In the genomic region with DNA sequence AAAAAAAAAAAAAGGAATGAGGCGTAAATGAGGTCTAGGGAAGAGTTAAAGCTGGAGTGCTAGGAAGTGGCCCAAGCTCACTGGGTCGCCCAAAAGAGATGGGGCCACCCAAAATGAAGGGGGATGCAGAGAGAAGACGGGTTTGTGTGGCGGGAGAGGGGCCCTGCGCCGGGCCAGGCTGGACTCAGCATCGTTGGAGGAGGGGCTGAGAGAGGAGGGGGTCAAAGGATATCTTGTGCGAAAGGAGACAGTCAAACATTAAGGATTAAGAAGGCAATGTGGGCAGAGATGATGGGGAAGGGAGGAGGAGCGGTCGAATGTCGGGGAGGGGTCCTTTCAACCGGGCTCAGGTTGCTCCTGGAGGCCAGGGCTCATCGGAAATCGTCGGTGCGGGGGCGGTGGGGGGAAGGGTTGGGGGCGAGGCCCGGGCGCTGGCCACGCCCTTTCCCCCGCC, we compare ENCODE assay signal across 8 cellular contexts. TPM values are rescaled to one million over a fixed set of nuclear protein-coding genes. Genes with fewer than 3 reads are reported as not detected.
DNase-seq lines count a peak whose midpoint lies in the region; ATAC-seq and TF ChIP-seq lines count a peak whose summit lies in the region.

No MANE protein-coding gene starts in this region.

- H3K27ac Mint-ChIP-seq in activated CD4-positive, alpha-beta T cell treated with anti-CD3 and anti-CD28 coated beads, Interleukin-2, amount 10 ng/mL, durations not matched to agents 24 days and 14 days, result peak overlapping the region; percentile 96
- peak overlapping the region; percentile 90 for H3K27ac Mint-ChIP-seq in activated naive CD8-positive, alpha-beta T cell treated with anti-CD3 and anti-CD28 coated beads, Interleukin-2, amount 10 ng/mL, durations not matched to agents 7 days and 5 days

- POLR2A ChIA-PET in activated naive CD8-positive, alpha-beta T cell treated with anti-CD3 and anti-CD28 coated beads, Interleukin-2, amount 10 ng/mL, durations not matched to agents 7 days and 5 days (lab: Charles Lee), result interaction anchor here (0.5 to 2.7 kb wide), 6 partner anchors 20 to 504 kb away, joined by 3 to 10 read pairs (median 3); a partner anchor contains a TSS

- peaks cover 30% of the 10 kb centered on the region for H3K4me1 Mint-ChIP-seq in activated CD4-positive, alpha-beta T cell treated with anti-CD3 and anti-CD28 coated beads, Interleukin-2, amount 10 ng/mL, durations not matched to agents 24 days and 14 days
- peaks cover 23% of the 10 kb centered on the region for H3K4me1 Mint-ChIP-seq in activated naive CD8-positive, alpha-beta T cell treated with anti-CD3 and anti-CD28 coated beads, Interleukin-2, amount 10 ng/mL, durations not matched to agents 7 days and 5 days

- H3K4me3 ChIP-seq in kidney epithelial cell (ENCODE audit: low read depth, low read length) (peak overlapping the region; percentile 49), thymus (ENCODE audit: low read length) (peak overlapping the region; percentile 83), mucosa of descending colon (no peak overlapping the region)

- peak overlapping the region; percentile 61 for H3K27ac ChIP-seq in thymus (ENCODE audit: low read depth)

- DNase-seq in activated CD4-positive, alpha-beta T cell treated with anti-CD3 and anti-CD28 coated beads, Interleukin-2, amount 10 ng/mL, durations not matched to agents 24 days and 14 days, result no peak
- no peak for DNase-seq in activated CD4-positive, alpha-beta T cell treated with anti-CD3 and anti-CD28 coated beads for 1 hour
- DNase-seq in activated naive CD8-positive, alpha-beta T cell treated with anti-CD3 and anti-CD28 coated beads, Interleukin-2, amount 10 ng/mL, durations not matched to agents 7 days and 5 days, result no peak
- DNase-seq in kidney epithelial cell (ENCODE audit: low read depth) (no peak), HuH-7 (ENCODE audit: low spot score) (no peak), glomerular visceral epithelial cell (ENCODE audit: extremely low spot score) (no peak), mucosa of descending colon (no peak)

- TF ChIP-seq CTCF in kidney epithelial cell (IDR thresholded peaks at IDR 0.05; ENCODE audit: insufficient read depth, low read length, poor library complexity, severe bottlenecking), result no peak
- no peak for TF ChIP-seq CTCF in mucosa of descending colon (IDR thresholded peaks at IDR 0.05)

- H3K9me3 ChIP-seq in thymus (ENCODE audit: control insufficient read depth) (no peaks in the 10 kb centered on the region), mucosa of descending colon (no peaks in the 10 kb centered on the region)

- no peaks in the 10 kb centered on the region for H3K9me3 Mint-ChIP-seq in activated CD4-positive, alpha-beta T cell treated with anti-CD3 and anti-CD28 coated beads, Interleukin-2, amount 10 ng/mL, durations not matched to agents 24 days and 14 days
- no peaks in the 10 kb centered on the region for H3K9me3 Mint-ChIP-seq in activated naive CD8-positive, alpha-beta T cell treated with anti-CD3 and anti-CD28 coated beads, Interleukin-2, amount 10 ng/mL, durations not matched to agents 7 days and 5 days

- WGBS in thymus, result 9% methylated on average over 22 of the region's 22 CpGs

- intact Hi-C loops in activated CD4-positive, alpha-beta T cell treated with anti-CD3 and anti-CD28 coated beads, Interleukin-2, amount 10 ng/mL, durations not matched to agents 24 days and 14 days (cut with micrococcal nuclease), result loop anchor here (5.0 to 10.0 kb wide), 2 partner anchors 92 to 306 kb away; a partner anchor contains a TSS
- intact Hi-C loops in mucosa of descending colon (cut with DNase I, micrococcal nuclease), result no loop called here

- peak overlapping the region; percentile 88 for H3K4me3 Mint-ChIP-seq in activated CD4-positive, alpha-beta T cell treated with anti-CD3 and anti-CD28 coated beads, Interleukin-2, amount 10 ng/mL, durations not matched to agents 24 days and 14 days
- H3K4me3 Mint-ChIP-seq in activated naive CD8-positive, alpha-beta T cell treated with anti-CD3 and anti-CD28 coated beads, Interleukin-2, amount 10 ng/mL, durations not matched to agents 7 days and 5 days, result peak overlapping the region; percentile 83

- H3K36me3 ChIP-seq in kidney epithelial cell (ENCODE audit: control insufficient read depth, insufficient read depth, low read length), result no peaks in the 10 kb centered on the region
- H3K36me3 ChIP-seq in thymus (ENCODE audit: control insufficient read depth, insufficient read depth), result no peaks in the 10 kb centered on the region
- peaks cover 3% of the 10 kb centered on the region for H3K36me3 ChIP-seq in mucosa of descending colon (ENCODE audit: low read depth)

- H3K27me3 ChIP-seq in kidney epithelial cell (ENCODE audit: control insufficient read depth, insufficient read depth, low read length), result no peaks in the 10 kb centered on the region
- no peaks in the 10 kb centered on the region for H3K27me3 ChIP-seq in thymus (ENCODE audit: control insufficient read depth, insufficient read depth)

- H3K27me3 Mint-ChIP-seq in activated CD4-positive, alpha-beta T cell treated with anti-CD3 and anti-CD28 coated beads, Interleukin-2, amount 10 ng/mL, durations not matched to agents 24 days and 14 days, result no peaks in the 10 kb centered on the region
- no peaks in the 10 kb centered on the region for H3K27me3 Mint-ChIP-seq in activated naive CD8-positive, alpha-beta T cell treated with anti-CD3 and anti-CD28 coated beads, Interleukin-2, amount 10 ng/mL, durations not matched to agents 7 days and 5 days

- peaks cover 8% of the 10 kb centered on the region for H3K4me1 ChIP-seq in thymus (ENCODE audit: control insufficient read depth, insufficient read depth, low read length)
- peaks cover 11% of the 10 kb centered on the region for H3K4me1 ChIP-seq in mucosa of descending colon (ENCODE audit: low read depth)

- H3K36me3 Mint-ChIP-seq in activated CD4-positive, alpha-beta T cell treated with anti-CD3 and anti-CD28 coated beads, Interleukin-2, amount 10 ng/mL, durations not matched to agents 24 days and 14 days (ENCODE audit: low read depth), result peaks cover 8% of the 10 kb centered on the region
- H3K36me3 Mint-ChIP-seq in activated naive CD8-positive, alpha-beta T cell treated with anti-CD3 and anti-CD28 coated beads, Interleukin-2, amount 10 ng/mL, durations not matched to agents 7 days and 5 days, result peaks cover 1% of the 10 kb centered on the region

- no peak for ATAC-seq in activated naive CD8-positive, alpha-beta T cell treated with anti-CD3 and anti-CD28 coated beads, Interleukin-2, amount 10 ng/mL, durations not matched to agents 7 days and 5 days (ENCODE audit: low read depth)
- ATAC-seq in mucosa of descending colon, result no peak

RNA-seq across cellular contexts. Expression of a gene that starts 0.8 kb away (rescaled TPM):
- total RNA-seq in activated CD4-positive, alpha-beta T cell treated with anti-CD3 and anti-CD28 coated beads, Interleukin-2, amount 10 ng/mL, durations not matched to agents 24 days and 14 days, result 92.4 and 93.7 TPM in 2 replicates
- total RNA-seq in activated naive CD8-positive, alpha-beta T cell treated with anti-CD3 and anti-CD28 coated beads, Interleukin-2, amount 10 ng/mL, durations not matched to agents 7 days and 5 days, result 10 to 100 TPM; 28.3 to 31.5 TPM
- total RNA-seq in kidney epithelial cell (36.2 and 46.7 TPM in 2 replicates), mucosa of descending colon (10 to 100 TPM; 49.1 to 54.3 (median 49.7) TPM)
- polyA plus RNA-seq in thymus, result 30.8 TPM

RNA-seq across cellular contexts. Expression of a gene that starts 22.3 kb away (rescaled TPM):
- 2.7 and 3.6 TPM in 2 replicates for total RNA-seq in activated CD4-positive, alpha-beta T cell treated with anti-CD3 and anti-CD28 coated beads, Interleukin-2, amount 10 ng/mL, durations not matched to agents 24 days and 14 days
- 1 to 10 TPM; 1.9 to 2.2 TPM for total RNA-seq in activated naive CD8-positive, alpha-beta T cell treated with anti-CD3 and anti-CD28 coated beads, Interleukin-2, amount 10 ng/mL, durations not matched to agents 7 days and 5 days
- total RNA-seq in kidney epithelial cell, result 0.33 and 0.55 TPM in 2 replicates
- 5.4 TPM for polyA plus RNA-seq in thymus
- 1 to 10 TPM in 1 of 3 donors, under 1 TPM in 2; 0.64 to 1.9 (median 0.73) TPM for total RNA-seq in mucosa of descending colon

RNA-seq across cellular contexts. Expression of a gene that starts 34.5 kb away (rescaled TPM):
- total RNA-seq in activated CD4-positive, alpha-beta T cell treated with anti-CD3 and anti-CD28 coated beads, Interleukin-2, amount 10 ng/mL, durations not matched to agents 24 days and 14 days, result 17.6 and 22.4 TPM in 2 replicates
- 10 to 100 TPM in 1 of 2 experiments, 1 to 10 TPM in 1; 8.6 to 11.8 TPM for total RNA-seq in activated naive CD8-positive, alpha-beta T cell treated with anti-CD3 and anti-CD28 coated beads, Interleukin-2, amount 10 ng/mL, durations not matched to agents 7 days and 5 days
- total RNA-seq in kidney epithelial cell, result 35.0 and 37.4 TPM in 2 replicates
- polyA plus RNA-seq in thymus, result 19.4 TPM
- 10 to 100 TPM; 12.8 to 24.7 (median 15.3) TPM for total RNA-seq in mucosa of descending colon

RNA-seq across cellular contexts. Expression of a gene that starts 57.9 kb away (rescaled TPM):
- 21.7 and 23.2 TPM in 2 replicates for total RNA-seq in activated CD4-positive, alpha-beta T cell treated with anti-CD3 and anti-CD28 coated beads, Interleukin-2, amount 10 ng/mL, durations not matched to agents 24 days and 14 days
- 10 to 100 TPM; 21.7 to 24.7 TPM for total RNA-seq in activated naive CD8-positive, alpha-beta T cell treated with anti-CD3 and anti-CD28 coated beads, Interleukin-2, amount 10 ng/mL, durations not matched to agents 7 days and 5 days
- 61.1 and 91.7 TPM in 2 replicates for total RNA-seq in kidney epithelial cell
- 40.2 TPM for polyA plus RNA-seq in thymus
- total RNA-seq in mucosa of descending colon, result 10 to 100 TPM; 34.0 to 55.8 (median 55.2) TPM

RNA-seq across cellular contexts. Expression of a gene that starts 58.1 kb away (rescaled TPM):
- 18.4 and 19.8 TPM in 2 replicates for total RNA-seq in activated CD4-positive, alpha-beta T cell treated with anti-CD3 and anti-CD28 coated beads, Interleukin-2, amount 10 ng/mL, durations not matched to agents 24 days and 14 days
- 10 to 100 TPM; 29.7 to 31.3 TPM for total RNA-seq in activated naive CD8-positive, alpha-beta T cell treated with anti-CD3 and anti-CD28 coated beads, Interleukin-2, amount 10 ng/mL, durations not matched to agents 7 days and 5 days
- total RNA-seq in kidney epithelial cell, result 37.0 and 44.2 TPM in 2 replicates
- polyA plus RNA-seq in thymus, result 24.0 TPM
- total RNA-seq in mucosa of descending colon, result 10 to 100 TPM; 18.5 to 25.0 (median 22.7) TPM
